1 cellular context compared by ENCODE assay signal in the genomic region with DNA sequence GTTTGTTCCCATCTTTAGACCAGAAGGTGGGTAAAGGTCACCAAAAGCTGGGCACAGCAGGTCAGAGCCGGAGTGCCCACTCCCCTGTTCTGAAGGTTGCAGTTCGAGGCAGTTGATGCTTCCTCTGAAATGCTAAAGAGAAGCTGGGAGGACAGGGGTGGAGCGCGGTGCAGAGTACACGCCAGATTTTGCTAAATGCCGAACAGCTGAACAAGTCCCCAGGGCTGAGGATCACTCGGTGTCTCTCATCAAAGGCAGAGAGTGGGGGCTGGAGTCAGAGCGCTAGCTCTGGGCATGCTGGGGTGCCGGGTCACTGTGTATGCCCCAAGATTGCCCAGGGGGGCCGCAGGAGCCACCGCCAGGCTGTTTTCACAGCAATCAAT.
TF ChIP-seq lines count a peak whose summit lies in the region.

No MANE protein-coding gene starts in this region.

TF ChIP-seq in GM23338, 12 proteins besides CTCF, POLR2A, EP300 and RAD21 (continued from another document):
- TF ChIP-seq, protein P1, sequence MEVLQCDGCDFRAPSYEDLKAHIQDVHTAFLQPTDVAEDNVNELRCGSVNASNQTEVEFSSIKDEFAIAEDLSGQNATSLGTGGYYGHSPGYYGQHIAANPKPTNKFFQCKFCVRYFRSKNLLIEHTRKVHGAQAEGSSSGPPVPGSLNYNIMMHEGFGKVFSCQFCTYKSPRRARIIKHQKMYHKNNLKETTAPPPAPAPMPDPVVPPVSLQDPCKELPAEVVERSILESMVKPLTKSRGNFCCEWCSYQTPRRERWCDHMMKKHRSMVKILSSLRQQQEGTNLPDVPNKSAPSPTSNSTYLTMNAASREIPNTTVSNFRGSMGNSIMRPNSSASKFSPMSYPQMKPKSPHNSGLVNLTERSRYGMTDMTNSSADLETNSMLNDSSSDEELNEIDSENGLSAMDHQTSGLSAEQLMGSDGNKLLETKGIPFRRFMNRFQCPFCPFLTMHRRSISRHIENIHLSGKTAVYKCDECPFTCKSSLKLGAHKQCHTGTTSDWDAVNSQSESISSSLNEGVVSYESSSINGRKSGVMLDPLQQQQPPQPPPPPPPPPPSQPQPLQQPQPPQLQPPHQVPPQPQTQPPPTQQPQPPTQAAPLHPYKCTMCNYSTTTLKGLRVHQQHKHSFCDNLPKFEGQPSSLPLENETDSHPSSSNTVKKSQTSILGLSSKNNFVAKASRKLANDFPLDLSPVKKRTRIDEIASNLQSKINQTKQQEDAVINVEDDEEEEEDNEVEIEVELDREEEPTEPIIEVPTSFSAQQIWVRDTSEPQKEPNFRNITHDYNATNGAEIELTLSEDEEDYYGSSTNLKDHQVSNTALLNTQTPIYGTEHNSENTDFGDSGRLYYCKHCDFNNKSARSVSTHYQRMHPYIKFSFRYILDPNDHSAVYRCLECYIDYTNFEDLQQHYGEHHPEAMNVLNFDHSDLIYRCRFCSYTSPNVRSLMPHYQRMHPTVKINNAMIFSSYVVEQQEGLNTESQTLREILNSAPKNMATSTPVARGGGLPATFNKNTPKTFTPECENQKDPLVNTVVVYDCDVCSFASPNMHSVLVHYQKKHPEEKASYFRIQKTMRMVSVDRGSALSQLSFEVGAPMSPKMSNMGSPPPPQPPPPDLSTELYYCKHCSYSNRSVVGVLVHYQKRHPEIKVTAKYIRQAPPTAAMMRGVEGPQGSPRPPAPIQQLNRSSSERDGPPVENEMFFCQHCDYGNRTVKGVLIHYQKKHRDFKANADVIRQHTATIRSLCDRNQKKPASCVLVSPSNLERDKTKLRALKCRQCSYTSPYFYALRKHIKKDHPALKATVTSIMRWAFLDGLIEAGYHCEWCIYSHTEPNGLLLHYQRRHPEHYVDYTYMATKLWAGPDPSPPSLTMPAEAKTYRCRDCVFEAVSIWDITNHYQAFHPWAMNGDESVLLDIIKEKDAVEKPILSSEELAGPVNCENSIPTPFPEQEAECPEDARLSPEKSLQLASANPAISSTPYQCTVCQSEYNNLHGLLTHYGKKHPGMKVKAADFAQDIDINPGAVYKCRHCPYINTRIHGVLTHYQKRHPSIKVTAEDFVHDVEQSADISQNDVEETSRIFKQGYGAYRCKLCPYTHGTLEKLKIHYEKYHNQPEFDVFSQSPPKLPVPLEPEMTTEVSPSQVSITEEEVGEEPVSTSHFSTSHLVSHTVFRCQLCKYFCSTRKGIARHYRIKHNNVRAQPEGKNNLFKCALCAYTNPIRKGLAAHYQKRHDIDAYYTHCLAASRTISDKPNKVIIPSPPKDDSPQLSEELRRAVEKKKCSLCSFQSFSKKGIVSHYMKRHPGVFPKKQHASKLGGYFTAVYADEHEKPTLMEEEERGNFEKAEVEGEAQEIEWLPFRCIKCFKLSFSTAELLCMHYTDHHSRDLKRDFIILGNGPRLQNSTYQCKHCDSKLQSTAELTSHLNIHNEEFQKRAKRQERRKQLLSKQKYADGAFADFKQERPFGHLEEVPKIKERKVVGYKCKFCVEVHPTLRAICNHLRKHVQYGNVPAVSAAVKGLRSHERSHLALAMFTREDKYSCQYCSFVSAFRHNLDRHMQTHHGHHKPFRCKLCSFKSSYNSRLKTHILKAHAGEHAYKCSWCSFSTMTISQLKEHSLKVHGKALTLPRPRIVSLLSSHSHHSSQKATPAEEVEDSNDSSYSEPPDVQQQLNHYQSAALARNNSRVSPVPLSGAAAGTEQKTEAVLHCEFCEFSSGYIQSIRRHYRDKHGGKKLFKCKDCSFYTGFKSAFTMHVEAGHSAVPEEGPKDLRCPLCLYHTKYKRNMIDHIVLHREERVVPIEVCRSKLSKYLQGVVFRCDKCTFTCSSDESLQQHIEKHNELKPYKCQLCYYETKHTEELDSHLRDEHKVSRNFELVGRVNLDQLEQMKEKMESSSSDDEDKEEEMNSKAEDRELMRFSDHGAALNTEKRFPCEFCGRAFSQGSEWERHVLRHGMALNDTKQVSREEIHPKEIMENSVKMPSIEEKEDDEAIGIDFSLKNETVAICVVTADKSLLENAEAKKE (CRISPR knock-in tag; IDR thresholded peaks at IDR 0.05) = no peak
- no peak for TF ChIP-seq EZH2 (IDR thresholded peaks at IDR 0.05; ENCODE audit: low read depth, unreplicated experiment)
- TF ChIP-seq, protein P2, sequence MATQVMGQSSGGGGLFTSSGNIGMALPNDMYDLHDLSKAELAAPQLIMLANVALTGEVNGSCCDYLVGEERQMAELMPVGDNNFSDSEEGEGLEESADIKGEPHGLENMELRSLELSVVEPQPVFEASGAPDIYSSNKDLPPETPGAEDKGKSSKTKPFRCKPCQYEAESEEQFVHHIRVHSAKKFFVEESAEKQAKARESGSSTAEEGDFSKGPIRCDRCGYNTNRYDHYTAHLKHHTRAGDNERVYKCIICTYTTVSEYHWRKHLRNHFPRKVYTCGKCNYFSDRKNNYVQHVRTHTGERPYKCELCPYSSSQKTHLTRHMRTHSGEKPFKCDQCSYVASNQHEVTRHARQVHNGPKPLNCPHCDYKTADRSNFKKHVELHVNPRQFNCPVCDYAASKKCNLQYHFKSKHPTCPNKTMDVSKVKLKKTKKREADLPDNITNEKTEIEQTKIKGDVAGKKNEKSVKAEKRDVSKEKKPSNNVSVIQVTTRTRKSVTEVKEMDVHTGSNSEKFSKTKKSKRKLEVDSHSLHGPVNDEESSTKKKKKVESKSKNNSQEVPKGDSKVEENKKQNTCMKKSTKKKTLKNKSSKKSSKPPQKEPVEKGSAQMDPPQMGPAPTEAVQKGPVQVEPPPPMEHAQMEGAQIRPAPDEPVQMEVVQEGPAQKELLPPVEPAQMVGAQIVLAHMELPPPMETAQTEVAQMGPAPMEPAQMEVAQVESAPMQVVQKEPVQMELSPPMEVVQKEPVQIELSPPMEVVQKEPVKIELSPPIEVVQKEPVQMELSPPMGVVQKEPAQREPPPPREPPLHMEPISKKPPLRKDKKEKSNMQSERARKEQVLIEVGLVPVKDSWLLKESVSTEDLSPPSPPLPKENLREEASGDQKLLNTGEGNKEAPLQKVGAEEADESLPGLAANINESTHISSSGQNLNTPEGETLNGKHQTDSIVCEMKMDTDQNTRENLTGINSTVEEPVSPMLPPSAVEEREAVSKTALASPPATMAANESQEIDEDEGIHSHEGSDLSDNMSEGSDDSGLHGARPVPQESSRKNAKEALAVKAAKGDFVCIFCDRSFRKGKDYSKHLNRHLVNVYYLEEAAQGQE (IDR thresholded peaks at IDR 0.05; ENCODE audit: unreplicated experiment) = no peak
- no peak for TF ChIP-seq STAT1 (IDR thresholded peaks at IDR 0.05; ENCODE audit: unreplicated experiment)
